In the genomic region with DNA sequence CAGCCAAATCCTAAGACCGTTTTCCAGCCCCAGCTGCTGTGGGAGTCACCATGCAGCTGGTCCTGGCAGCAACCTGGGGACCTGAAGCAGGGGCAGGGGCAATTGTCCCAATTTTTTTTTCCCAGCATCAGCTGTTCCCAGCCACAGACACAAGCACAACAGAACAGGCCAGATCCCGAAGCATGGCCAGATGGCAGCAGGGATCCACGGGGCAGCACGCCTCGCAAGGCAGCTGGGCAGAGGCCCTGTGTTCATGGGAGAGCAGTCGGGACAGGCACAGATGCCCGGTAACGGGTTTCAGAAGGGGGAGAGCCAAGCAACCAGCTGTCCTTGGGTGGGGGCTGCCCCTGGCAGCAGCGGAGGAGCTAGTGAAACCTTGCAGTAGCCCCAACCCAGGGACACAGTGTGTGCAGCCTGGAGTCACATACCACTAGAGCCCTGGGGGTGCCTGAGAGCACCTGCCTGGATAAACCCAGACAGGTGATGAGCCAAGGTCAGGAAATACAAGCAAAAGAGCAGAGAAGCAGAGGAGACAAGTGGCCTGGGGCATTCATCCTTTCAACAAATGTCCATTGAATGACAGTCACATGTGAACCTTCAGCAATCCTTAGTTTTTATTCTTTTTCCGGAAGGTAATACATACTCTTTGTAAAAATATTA, we compare ENCODE assay signal across 30 cellular contexts. TPM values are rescaled to one million over a fixed set of nuclear protein-coding genes. Genes with fewer than 3 reads are reported as not detected.
DNase-seq lines count a peak whose midpoint lies in the region; ATAC-seq and TF ChIP-seq lines count a peak whose summit lies in the region.
"Had no signal": no experiment of that assay in that cellular context is flagged by ENCODE, and none has a peak within 500 bp of the region (broad histone marks: within the 10 kb centered on the region; RNA-seq: fewer than 3 reads in every experiment).

No MANE protein-coding gene starts in this region.

- H3K9me3 Mint-ChIP-seq in glutamatergic neuron (ENCODE audit: unreplicated experiment): peaks cover 10% of the 10 kb centered on the region
- H3K9me3 Mint-ChIP-seq: activated CD4-positive, alpha-beta memory T cell treated with anti-CD3 and anti-CD28 coated beads for 36 hours; activated naive CD8-positive, alpha-beta T cell treated with anti-CD3 and anti-CD28 coated beads, Interleukin-2, amount 10 ng/mL, durations not matched to agents 7 days and 5 days; activated T-helper 2 cell treated with anti-CD3 and anti-CD28 coated beads, Interferon-gamma antibody, Interleukin-2, Interleukin-4, amounts not matched to agents 10 μg/mL and 5 μg/mL and 100 μg/mL, durations not matched to agents 14 hours and 24 hours and 36 hours; GM23338; naive B cell had no signal

- H3K4me3 Mint-ChIP-seq in glutamatergic neuron (ENCODE audit: unreplicated experiment): peak overlapping the region; percentile 70
- H3K4me3 Mint-ChIP-seq: activated CD4-positive, alpha-beta memory T cell treated with anti-CD3 and anti-CD28 coated beads for 36 hours; activated naive CD8-positive, alpha-beta T cell treated with anti-CD3 and anti-CD28 coated beads, Interleukin-2, amount 10 ng/mL, durations not matched to agents 7 days and 5 days; GM23338 had no signal

- no peaks in the 10 kb centered on the region for H3K9me2 ChIP-seq in SK-N-SH

- CTCF ChIA-PET in SK-N-SH (lab: Yijun Ruan, JAX): interaction anchor here (1.1 to 2.0 kb wide), 2 partner anchors 30 to 39 kb away, joined by 3 to 6 read pairs; no protein-coding TSS in a partner anchor

- H3K36me3 Mint-ChIP-seq in glutamatergic neuron (ENCODE audit: unreplicated experiment): no peaks in the 10 kb centered on the region
- H3K36me3 Mint-ChIP-seq: activated CD4-positive, alpha-beta memory T cell treated with anti-CD3 and anti-CD28 coated beads for 36 hours; activated naive CD8-positive, alpha-beta T cell treated with anti-CD3 and anti-CD28 coated beads, Interleukin-2, amount 10 ng/mL, durations not matched to agents 7 days and 5 days; naive B cell had no signal

- peaks cover 7% of the 10 kb centered on the region for H3K4me1 Mint-ChIP-seq in glutamatergic neuron (ENCODE audit: low read depth, unreplicated experiment)
- H3K4me1 Mint-ChIP-seq: activated naive CD8-positive, alpha-beta T cell treated with anti-CD3 and anti-CD28 coated beads, Interleukin-2, amount 10 ng/mL, durations not matched to agents 7 days and 5 days; GM23338 had no signal

- no peak overlapping the region for H3K9ac ChIP-seq in SK-N-SH

- H3K4me3 ChIP-seq in psoas muscle (no peak overlapping the region), SK-N-SH (ENCODE audit: low read depth in 2 of 2, low read length in 1 of 2) (no peak overlapping the region), suprapubic skin (no peak overlapping the region)
- H3K4me3 ChIP-seq: GM23338, heart left ventricle, K562, right atrium auricular region, thoracic aorta had no signal

- H2AFZ ChIP-seq in SK-N-SH (ENCODE audit: low read depth): no peak overlapping the region
- H2AFZ ChIP-seq: GM23338 had no signal

- no peak for TF ChIP-seq RAD21 in SK-N-SH (IDR thresholded peaks at IDR 0.05; ENCODE audit: low read length)

- POLR2A ChIA-PET in SK-N-SH (lab: Yijun Ruan, JAX): no interaction called here

- in situ Hi-C loops in G401 (cut with HindIII; ENCODE audit: low sequenced_read_pairs): no loop called here

- WGBS in psoas muscle, 3 donors: 36 to 46% (median 46%) methylated on average over 10 of the region's 10 CpGs
- 67% methylated on average over 4 of the region's 10 CpGs for WGBS in SK-N-SH (ENCODE audit: low lambda C conversion rate)
- 77% methylated on average over 10 of the region's 10 CpGs for WGBS in suprapubic skin

- H4K20me1 ChIP-seq in SK-N-SH (ENCODE audit: insufficient read depth): no peaks in the 10 kb centered on the region

- H3K27me3 ChIP-seq in psoas muscle (ENCODE audit: insufficient read depth in 3 of 3, low read length in 2 of 3) (peaks cover 0 to 1% (median 0%) of the 10 kb centered on the region in 3 donors), SK-N-SH (ENCODE audit: insufficient read depth) (no peaks in the 10 kb centered on the region), suprapubic skin (no peaks in the 10 kb centered on the region)
- H3K27me3 ChIP-seq: heart left ventricle, right atrium auricular region had no signal

- no peaks in the 10 kb centered on the region for H3K4me1 ChIP-seq in psoas muscle
- peaks cover 0 to 2% of the 10 kb centered on the region in 2 experiments; a peak in 1 of 4 replicates for H3K4me1 ChIP-seq in SK-N-SH (ENCODE audit: control insufficient read depth in 1 of 2, insufficient read depth in 2 of 2, low read depth in 1 of 2, low read length in 1 of 2)
- H3K4me1 ChIP-seq in suprapubic skin: no peaks in the 10 kb centered on the region
- H3K4me1 ChIP-seq: heart left ventricle, right atrium auricular region had no signal

- TF ChIP-seq EP300 in SK-N-SH (IDR thresholded peaks at IDR 0.05; ENCODE audit: borderline replicate concordance in 1 of 2, low read depth in 1 of 2, low read length in 1 of 2) (no peak), suprapubic skin (IDR thresholded peaks at IDR 0.05) (no peak)

- H3K27ac ChIP-seq in psoas muscle (no peak overlapping the region), SK-N-SH (ENCODE audit: low read depth in 2 of 2, low read length in 1 of 2) (no peak overlapping the region), suprapubic skin (no peak overlapping the region)
- H3K27ac ChIP-seq: heart left ventricle, right atrium auricular region, thoracic aorta had no signal

- H3F3A ChIP-seq in SK-N-SH (replicated peaks; ENCODE audit: insufficient read depth): no peaks in the 10 kb centered on the region

- TF ChIP-seq CTCF in glutamatergic neuron (IDR thresholded peaks at IDR 0.05; ENCODE audit: partially characterized antibody, unreplicated experiment) (no peak), psoas muscle (IDR thresholded peaks at IDR 0.05) (no peak), SK-N-SH (IDR thresholded peaks at IDR 0.05) (no peak), suprapubic skin (IDR thresholded peaks at IDR 0.05) (no peak)

- DNase-seq in G401 (ENCODE audit: low spot score) (peak; percentile 71), NCI-H446 treated with DMSO at 0.1 percent for 48 hours (lab: John Stamatoyannopoulos, UW) (peak; percentile 45), glutamatergic neuron (peak; percentile 69), psoas muscle (no peak), NCI-H510A (lab: John Stamatoyannopoulos, UW) (no peak), SK-N-SH (no peak), suprapubic skin (ENCODE audit: low spot score in 2 of 2) (no peak)
- DNase-seq: activated CD4-positive, alpha-beta memory T cell treated with anti-CD3 and anti-CD28 coated beads for 36 hours; activated CD8-positive, alpha-beta memory T cell treated with anti-CD3 and anti-CD28 coated beads, Interleukin-2, amount 50 U/mL, for 48 hours; activated naive CD8-positive, alpha-beta T cell treated with anti-CD3 and anti-CD28 coated beads, Interleukin-2, amount 10 ng/mL, durations not matched to agents 7 days and 5 days; GDM1; heart left ventricle; mesenchymal stem cell; MM.1S; naive B cell; NCI-H1436; NCI-H748 treated with DMSO at 0.1 percent for 48 hours; occipital lobe; OCI-M1; stimulated activated CD4-positive, alpha-beta T cell treated with anti-CD3 and anti-CD28 coated beads, Interleukin-12 subunit alpha, Interleukin-12 subunit beta, amount 100 ng/mL, for 4 hours; stimulated activated CD4-positive, alpha-beta T cell treated with anti-CD3 and anti-CD28 coated beads, Interleukin-4, amount 100 ng/mL, for 4 hours; stimulated activated naive CD4-positive, alpha-beta T cell had no signal

- TF ChIP-seq POLR2A in suprapubic skin (IDR thresholded peaks at IDR 0.05): no peak

- peak overlapping the region; percentile 82 for H3K27ac Mint-ChIP-seq in glutamatergic neuron (ENCODE audit: unreplicated experiment)
- H3K27ac Mint-ChIP-seq: activated CD4-positive, alpha-beta memory T cell treated with anti-CD3 and anti-CD28 coated beads for 36 hours; activated naive CD8-positive, alpha-beta T cell treated with anti-CD3 and anti-CD28 coated beads, Interleukin-2, amount 10 ng/mL, durations not matched to agents 7 days and 5 days; activated T-helper 2 cell treated with anti-CD3 and anti-CD28 coated beads, Interferon-gamma antibody, Interleukin-2, Interleukin-4, amounts not matched to agents 10 μg/mL and 5 μg/mL and 100 μg/mL, durations not matched to agents 14 hours and 24 hours and 36 hours; GM23338; naive B cell had no signal

- no peaks in the 10 kb centered on the region for H3K36me3 ChIP-seq in psoas muscle (ENCODE audit: insufficient read depth in 1 of 2, low read depth in 1 of 2)
- H3K36me3 ChIP-seq in SK-N-SH (replicated peaks in 1 of 2; ENCODE audit: control insufficient read depth in 1 of 2, insufficient read depth in 2 of 2, low read length in 1 of 2): no peaks in the 10 kb centered on the region
- no peaks in the 10 kb centered on the region for H3K36me3 ChIP-seq in suprapubic skin
- H3K36me3 ChIP-seq: heart left ventricle, right atrium auricular region, thoracic aorta had no signal

- H3K79me2 ChIP-seq in SK-N-SH (ENCODE audit: insufficient read depth): no peaks in the 10 kb centered on the region

- no peaks in the 10 kb centered on the region for H3K9me3 ChIP-seq in psoas muscle
- no peaks in the 10 kb centered on the region for H3K9me3 ChIP-seq in SK-N-SH
- H3K9me3 ChIP-seq in suprapubic skin: no peaks in the 10 kb centered on the region
- H3K9me3 ChIP-seq: heart left ventricle, thoracic aorta had no signal

- no peak overlapping the region for H3K4me2 ChIP-seq in SK-N-SH
- H3K4me2 ChIP-seq: GM23338 had no signal

- intact Hi-C loops in psoas muscle (cut with DNase I): no loop called here

- peak; percentile 28 to 72 (median 36) for ATAC-seq in psoas muscle
- ATAC-seq: activated CD4-positive, CD25-positive, alpha-beta regulatory T cell treated with anti-CD3 and anti-CD28 coated beads, Interleukin-2, amount 50 U/mL, for 24 hours; GM23338; heart left ventricle; K562 had no signal

- peaks cover 18% of the 10 kb centered on the region for H3K27me3 Mint-ChIP-seq in glutamatergic neuron (ENCODE audit: unreplicated experiment)

RNA-seq across cellular contexts. Expression of a gene that starts 5.9 kb away (rescaled TPM):
- total RNA-seq in G401 (2014; rRNA removed; shearing (Covaris generic)): not detected in 2 replicates
- total RNA-seq in glutamatergic neuron (ENCODE audit: unreplicated experiment): not detected
- under 1 TPM in 1 of 4 donors, not detected in 3; 0.36 TPM for total RNA-seq in psoas muscle
- polyA plus RNA-seq in psoas muscle: not detected
- polyA plus RNA-seq in SK-N-SH (2012; rRNA removed): not detected in 2 replicates
- polyA plus RNA-seq in SK-N-SH (2012; cell fraction: cytosol; rRNA removed): not detected in 2 replicates
- polyA plus RNA-seq in SK-N-SH (2012; cell fraction: nucleus; rRNA removed): not detected in 2 replicates
- not detected for total RNA-seq in suprapubic skin
- total RNA-seq: activated CD4-positive, alpha-beta memory T cell treated with anti-CD3 and anti-CD28 coated beads for 36 hours; activated naive CD8-positive, alpha-beta T cell treated with anti-CD3 and anti-CD28 coated beads, Interleukin-2, amount 10 ng/mL, durations not matched to agents 7 days and 5 days; activated T-helper 2 cell treated with anti-CD3 and anti-CD28 coated beads, Interferon-gamma antibody, Interleukin-2, Interleukin-4, amounts not matched to agents 10 μg/mL and 5 μg/mL and 100 μg/mL, durations not matched to agents 14 hours and 24 hours and 36 hours; chondrocyte; GM23338; heart left ventricle; HT1080; occipital lobe; right atrium auricular region; thoracic aorta had no signal
- polyA plus RNA-seq: GM23338, heart left ventricle had no signal

RNA-seq across cellular contexts. Expression of a gene that starts 13.4 kb away (rescaled TPM):
- total RNA-seq in G401 (2014; rRNA removed; shearing (Covaris generic)): not detected in 2 replicates
- total RNA-seq in glutamatergic neuron (ENCODE audit: unreplicated experiment): not detected
- total RNA-seq in psoas muscle: 1 to 10 TPM in 1 of 4 donors, not detected in 3; 2.1 TPM
- polyA plus RNA-seq in psoas muscle: under 1 TPM in 1 of 3 donors, not detected in 2; 0.10 TPM
- not detected in 2 replicates for polyA plus RNA-seq in SK-N-SH (2012; rRNA removed)
- not detected in 2 replicates for polyA plus RNA-seq in SK-N-SH (2012; cell fraction: cytosol; rRNA removed)
- not detected in 2 replicates for polyA plus RNA-seq in SK-N-SH (2012; cell fraction: nucleus; rRNA removed)
- not detected for total RNA-seq in suprapubic skin
- total RNA-seq: activated CD4-positive, alpha-beta memory T cell treated with anti-CD3 and anti-CD28 coated beads for 36 hours; activated naive CD8-positive, alpha-beta T cell treated with anti-CD3 and anti-CD28 coated beads, Interleukin-2, amount 10 ng/mL, durations not matched to agents 7 days and 5 days; activated T-helper 2 cell treated with anti-CD3 and anti-CD28 coated beads, Interferon-gamma antibody, Interleukin-2, Interleukin-4, amounts not matched to agents 10 μg/mL and 5 μg/mL and 100 μg/mL, durations not matched to agents 14 hours and 24 hours and 36 hours; chondrocyte; GM23338; HT1080; occipital lobe; right atrium auricular region; thoracic aorta had no signal
- polyA plus RNA-seq: GM23338, heart left ventricle, K562 had no signal

RNA-seq across cellular contexts. Expression of a gene that starts 31.7 kb away (rescaled TPM):
- total RNA-seq in G401 (2014; rRNA removed; shearing (Covaris generic)): not detected in 2 replicates
- total RNA-seq in glutamatergic neuron (ENCODE audit: unreplicated experiment): not detected
- total RNA-seq in psoas muscle: under 1 TPM in 1 of 4 donors, not detected in 3; 0.17 TPM
- polyA plus RNA-seq in psoas muscle: under 1 TPM in 2 of 3 donors, not detected in 1; 0.08 to 0.68 TPM
- polyA plus RNA-seq in SK-N-SH (2012; rRNA removed): 0.26 and 0.67 TPM in 2 replicates
- polyA plus RNA-seq in SK-N-SH (2012; cell fraction: cytosol; rRNA removed): 0.08 TPM in 1 of 2 replicates, not detected in the other
- polyA plus RNA-seq in SK-N-SH (2012; cell fraction: nucleus; rRNA removed): 5.1 and 5.6 TPM in 2 replicates
- total RNA-seq in suprapubic skin: 1 to 10 TPM in 2 of 4 donors, not detected in 2; 1.5 to 2.3 TPM
- total RNA-seq: chondrocyte, HT1080, occipital lobe, right atrium auricular region had no signal
- polyA plus RNA-seq: GM23338, heart left ventricle, K562 had no signal

RNA-seq across cellular contexts. Expression of a gene that starts 54.0 kb away (rescaled TPM):
- 12.3 and 15.6 TPM in 2 replicates for total RNA-seq in G401 (2014; rRNA removed; shearing (Covaris generic))
- 12.8 TPM for total RNA-seq in glutamatergic neuron (ENCODE audit: unreplicated experiment)
- 1 to 10 TPM; 6.1 to 8.9 (median 7.4) TPM for total RNA-seq in psoas muscle
- polyA plus RNA-seq in psoas muscle: 10 to 100 TPM in 1 of 3 donors, 1 to 10 TPM in 2; 5.3 to 10.5 (median 9.9) TPM
- 16.9 and 19.2 TPM in 2 replicates for polyA plus RNA-seq in SK-N-SH (2012; rRNA removed)
- 10.2 and 13.9 TPM in 2 replicates for polyA plus RNA-seq in SK-N-SH (2012; cell fraction: cytosol; rRNA removed)
- 35.1 and 35.9 TPM in 2 replicates for polyA plus RNA-seq in SK-N-SH (2012; cell fraction: nucleus; rRNA removed)
- total RNA-seq in suprapubic skin: 10 to 100 TPM in 2 of 4 donors, 1 to 10 TPM in 2; 7.0 to 12.6 (median 9.7) TPM

RNA-seq across cellular contexts. Expression of a gene that starts 56.7 kb away (rescaled TPM):
- 3.4 and 19.1 TPM in 2 replicates for total RNA-seq in G401 (2014; rRNA removed; shearing (Covaris generic))
- 32.5 TPM for total RNA-seq in glutamatergic neuron (ENCODE audit: unreplicated experiment)
- total RNA-seq in psoas muscle: 10 to 100 TPM; 17.2 to 29.9 (median 22.7) TPM
- 10 to 100 TPM in 1 of 3 donors, 1 to 10 TPM in 2; 6.8 to 16.2 (median 6.8) TPM for polyA plus RNA-seq in psoas muscle
- polyA plus RNA-seq in SK-N-SH (2012; rRNA removed): 8.4 and 13.7 TPM in 2 replicates
- polyA plus RNA-seq in SK-N-SH (2012; cell fraction: cytosol; rRNA removed): 8.9 and 10.8 TPM in 2 replicates
- 10.0 and 18.2 TPM in 2 replicates for polyA plus RNA-seq in SK-N-SH (2012; cell fraction: nucleus; rRNA removed)
- total RNA-seq in suprapubic skin: 10 to 100 TPM; 17.2 to 24.8 (median 19.7) TPM

Comparison
In these comparisons a context has a peak if more than half of its experiments do, and no peak if none do; other contexts are left out.
1. DNase-seq: peak in G401 (single experiment), NCI-H446 treated with DMSO at 0.1 percent for 48 hours (single experiment) and glutamatergic neuron (single experiment); none in psoas muscle (0 of 2), NCI-H510A (single experiment), SK-N-SH (single experiment) and suprapubic skin (0 of 2).